14 cellular contexts compared by ENCODE assay signal in the genomic region with DNA sequence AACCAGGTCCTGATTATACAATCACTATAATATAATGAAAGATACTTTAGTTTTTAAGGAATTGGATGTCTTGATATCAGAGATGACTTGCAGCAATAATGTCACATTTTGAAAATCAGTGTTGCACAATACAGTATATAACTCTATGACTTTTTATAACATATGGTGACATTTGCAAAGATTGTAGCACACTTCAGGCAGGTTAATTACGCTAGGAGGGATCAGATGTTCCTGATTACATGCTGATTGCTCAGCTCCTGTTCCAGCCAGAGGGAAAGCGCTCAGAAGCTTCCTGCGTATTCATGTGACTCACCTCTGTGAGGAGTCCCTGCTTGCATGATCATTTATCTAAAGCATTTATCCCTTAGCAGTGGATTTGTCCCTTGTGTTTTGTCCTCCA.
"Had no signal": no experiment of that assay in that cellular context is flagged by ENCODE, and none has a peak within 500 bp of the region (broad histone marks: within the 10 kb centered on the region; RNA-seq: fewer than 3 reads in every experiment).

No MANE protein-coding gene starts in this region.

- DNase-seq: activated CD4-positive, alpha-beta memory T cell treated with anti-CD3 and anti-CD28 coated beads for 36 hours; activated CD4-positive, alpha-beta T cell treated with anti-CD3 and anti-CD28 coated beads for 1 hour; activated gamma-delta T cell; activated T-cell treated with anti-CD3 and anti-CD28 coated beads, Interleukin-2, amount 50 U/mL, for 4 hours; amygdala; cerebellar nuclear complex; endodermal cell; glutamatergic neuron; psoas muscle; stimulated activated CD4-positive, alpha-beta T cell treated with anti-CD3 and anti-CD28 coated beads, Interleukin-2, amount 100 ng/mL, for 48 hours; stimulated activated naive CD4-positive, alpha-beta T cell treated with Interleukin-2 at 50 U/mL for 16 hours; upper lobe of left lung had no signal

- ATAC-seq: activated T-cell treated with anti-CD3 and anti-CD28 coated beads, Interleukin-2, amount 50 U/mL, for 4 hours; esophagus mucosa; left lobe of liver; psoas muscle had no signal
